Comparison of ENCODE assay signal across 9 cellular contexts in the genomic region with DNA sequence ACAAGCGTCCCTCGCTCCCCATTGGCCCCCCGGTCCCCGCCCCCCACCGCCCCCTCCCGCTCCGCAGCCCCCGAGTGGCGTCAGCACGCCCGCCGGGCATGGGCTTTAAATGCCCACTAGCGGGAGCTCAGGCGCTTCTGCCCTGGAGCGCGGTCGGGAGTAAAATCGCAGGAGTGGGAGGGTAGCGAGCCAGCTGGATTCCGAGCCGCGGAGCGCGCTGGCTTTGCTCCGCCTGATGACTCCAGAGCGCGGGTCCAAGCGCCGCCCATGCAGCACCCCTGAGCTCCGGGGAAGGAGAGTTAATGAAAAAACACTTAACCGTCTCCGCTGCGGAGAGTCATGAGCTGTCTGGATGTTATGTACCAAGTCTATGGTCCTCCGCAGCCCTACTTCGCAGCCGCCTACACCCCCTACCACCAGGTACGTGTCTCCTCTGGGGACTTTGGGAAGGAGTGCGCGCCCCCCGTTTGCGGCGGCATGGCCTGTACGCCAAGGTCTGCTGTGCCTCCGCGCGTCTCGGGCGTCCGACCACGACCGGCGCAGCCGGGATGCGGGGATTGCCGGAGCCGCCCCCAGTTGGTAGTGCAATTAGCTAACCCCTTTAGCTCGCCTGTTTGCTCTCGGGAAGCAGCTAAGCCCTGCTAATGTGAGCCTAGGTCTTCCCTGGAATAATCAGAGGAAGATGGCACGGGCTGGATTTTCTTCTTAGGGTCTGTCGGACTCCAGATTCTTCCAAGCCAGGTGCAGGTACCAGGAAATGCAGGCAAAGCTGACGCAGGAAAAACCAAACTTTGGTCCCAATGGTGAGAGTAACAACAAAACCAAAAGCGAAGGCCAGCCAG. TPM values are rescaled to one million over a fixed set of nuclear protein-coding genes. Genes with fewer than 3 reads are reported as not detected.
A peak's percentile ranks its signal among the peaks of the same experiment; 100 is the strongest.
DNase-seq lines count a peak whose midpoint lies in the region; ATAC-seq lines count a peak whose summit lies in the region.
"Had no signal": no experiment of that assay in that cellular context is flagged by ENCODE, and none has a peak within 500 bp of the region (broad histone marks: within the 10 kb centered on the region; RNA-seq: fewer than 3 reads in every experiment).

A gene with protein sequence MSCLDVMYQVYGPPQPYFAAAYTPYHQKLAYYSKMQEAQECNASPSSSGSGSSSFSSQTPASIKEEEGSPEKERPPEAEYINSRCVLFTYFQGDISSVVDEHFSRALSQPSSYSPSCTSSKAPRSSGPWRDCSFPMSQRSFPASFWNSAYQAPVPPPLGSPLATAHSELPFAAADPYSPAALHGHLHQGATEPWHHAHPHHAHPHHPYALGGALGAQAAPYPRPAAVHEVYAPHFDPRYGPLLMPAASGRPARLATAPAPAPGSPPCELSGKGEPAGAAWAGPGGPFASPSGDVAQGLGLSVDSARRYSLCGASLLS (plus strand): TSS at position 134 of the 842 bp plus-strand sequence. CDS start 206 bp downstream, at position 340.

- no peaks in the 10 kb centered on the region for H3K9me3 ChIP-seq in right cardiac atrium (ENCODE audit: control insufficient read depth, low read length)

- H3K27ac ChIP-seq in right cardiac atrium (ENCODE audit: low read length), result no peak within 1 kb of the TSS
- H3K27ac ChIP-seq in rectal smooth muscle tissue (ENCODE audit: low read depth, low read length), result no peak within 1 kb of the TSS

- intact Hi-C loops in right cardiac atrium (cut with DNase I), result no loop called here

- H3K4me3 Mint-ChIP-seq in activated CD4-positive, alpha-beta T cell treated with anti-CD3 and anti-CD28 coated beads, Interleukin-2, amount 10 ng/mL, durations not matched to agents 7 days and 5 days, result peak within 1 kb of the TSS; percentile 34
- peak within 1 kb of the TSS; percentile 60 for H3K4me3 Mint-ChIP-seq in activated naive CD8-positive, alpha-beta T cell treated with anti-CD3 and anti-CD28 coated beads for 36 hours

- H3K36me3 ChIP-seq in rectal smooth muscle tissue (ENCODE audit: control insufficient read depth, insufficient read depth, low read length), result no peaks in the 10 kb centered on the region

- H3K27ac Mint-ChIP-seq in activated CD4-positive, alpha-beta T cell treated with anti-CD3 and anti-CD28 coated beads, Interleukin-2, amount 10 ng/mL, durations not matched to agents 7 days and 5 days, result no peak within 1 kb of the TSS
- H3K27ac Mint-ChIP-seq in activated naive CD8-positive, alpha-beta T cell treated with anti-CD3 and anti-CD28 coated beads for 36 hours, result no peak within 1 kb of the TSS
- H3K27ac Mint-ChIP-seq: activated naive CD4-positive, alpha-beta T cell treated with anti-CD3 and anti-CD28 coated beads, Interleukin-2, amount 50 U/mL, for 72 hours had no signal

- POLR2A ChIA-PET in activated CD4-positive, alpha-beta T cell treated with anti-CD3 and anti-CD28 coated beads, Interleukin-2, amount 10 ng/mL, durations not matched to agents 7 days and 5 days (lab: Charles Lee), result no interaction called here

- WGBS in right cardiac atrium, result 1% methylated on average over 62 of the region's 62 CpGs

- CTCF ChIA-PET in activated CD4-positive, alpha-beta T cell treated with anti-CD3 and anti-CD28 coated beads, Interleukin-2, amount 10 ng/mL, durations not matched to agents 7 days and 5 days (lab: Charles Lee), result no interaction called here

- DNase-seq in activated CD4-positive, alpha-beta T cell treated with anti-CD3 and anti-CD28 coated beads, Interleukin-2, amount 10 ng/mL, durations not matched to agents 7 days and 5 days, result no peak
- no peak for DNase-seq in activated CD4-positive, alpha-beta T cell treated with anti-CD3 and anti-CD28 coated beads, Interleukin-2, amount 50 U/mL, for 1 hour
- peak; percentile 92 for DNase-seq in HuH-7 (ENCODE audit: low spot score)
- DNase-seq in activated naive CD8-positive, alpha-beta T cell treated with anti-CD3 and anti-CD28 coated beads for 36 hours, result peak; percentile 14
- DNase-seq in right cardiac atrium, result peak; percentile 40 to 78 (median 60)
- DNase-seq in NCI-H2196 treated with DMSO at 0.1 percent for 48 hours (lab: John Stamatoyannopoulos, UW; ENCODE audit: unreplicated experiment), result no peak

- peaks cover 2% of the 10 kb centered on the region for H3K27me3 ChIP-seq in right cardiac atrium (ENCODE audit: control insufficient read depth, insufficient read depth)
- peaks cover 59% of the 10 kb centered on the region for H3K27me3 ChIP-seq in rectal smooth muscle tissue (ENCODE audit: control insufficient read depth, insufficient read depth, low read length)

- H3K4me3 ChIP-seq in right cardiac atrium (ENCODE audit: low read length), result peak within 1 kb of the TSS; percentile 25
- H3K4me3 ChIP-seq in rectal smooth muscle tissue (ENCODE audit: low read length), result peak within 1 kb of the TSS; percentile 62

- ATAC-seq in right cardiac atrium (peak; percentile 76 to 77), GM18861 (IDR thresholded peaks at IDR 0.05; ENCODE audit: unreplicated experiment) (no peak)

- no peak within 1 kb of the TSS for H3K9ac ChIP-seq in rectal smooth muscle tissue (ENCODE audit: low read length)

- peaks cover 15% of the 10 kb centered on the region for H3K4me1 Mint-ChIP-seq in activated CD4-positive, alpha-beta T cell treated with anti-CD3 and anti-CD28 coated beads, Interleukin-2, amount 10 ng/mL, durations not matched to agents 7 days and 5 days
- H3K4me1 Mint-ChIP-seq in activated naive CD8-positive, alpha-beta T cell treated with anti-CD3 and anti-CD28 coated beads for 36 hours, result peaks cover 14% of the 10 kb centered on the region

- H3K36me3 Mint-ChIP-seq in activated CD4-positive, alpha-beta T cell treated with anti-CD3 and anti-CD28 coated beads, Interleukin-2, amount 10 ng/mL, durations not matched to agents 7 days and 5 days (ENCODE audit: low read depth), result no peaks in the 10 kb centered on the region
- no peaks in the 10 kb centered on the region for H3K36me3 Mint-ChIP-seq in activated naive CD8-positive, alpha-beta T cell treated with anti-CD3 and anti-CD28 coated beads for 36 hours

- H3K4me1 ChIP-seq in right cardiac atrium (ENCODE audit: control insufficient read depth, insufficient read depth, low read length), result peaks cover 9% of the 10 kb centered on the region
- H3K4me1 ChIP-seq in rectal smooth muscle tissue (ENCODE audit: control insufficient read depth, insufficient read depth, low read length), result peaks cover 8% of the 10 kb centered on the region

- peaks cover 86% of the 10 kb centered on the region for H3K27me3 Mint-ChIP-seq in activated CD4-positive, alpha-beta T cell treated with anti-CD3 and anti-CD28 coated beads, Interleukin-2, amount 10 ng/mL, durations not matched to agents 7 days and 5 days
- peaks cover 100% of the 10 kb centered on the region for H3K27me3 Mint-ChIP-seq in activated naive CD8-positive, alpha-beta T cell treated with anti-CD3 and anti-CD28 coated beads for 36 hours

- peaks cover 3% of the 10 kb centered on the region for H3K9me3 Mint-ChIP-seq in activated CD4-positive, alpha-beta T cell treated with anti-CD3 and anti-CD28 coated beads, Interleukin-2, amount 10 ng/mL, durations not matched to agents 7 days and 5 days
- H3K9me3 Mint-ChIP-seq in activated naive CD8-positive, alpha-beta T cell treated with anti-CD3 and anti-CD28 coated beads for 36 hours, result no peaks in the 10 kb centered on the region
- H3K9me3 Mint-ChIP-seq: activated naive CD4-positive, alpha-beta T cell treated with anti-CD3 and anti-CD28 coated beads, Interleukin-2, amount 50 U/mL, for 72 hours had no signal

RNA-seq across cellular contexts. Expression of the gene that starts here (rescaled TPM):
- total RNA-seq in activated CD4-positive, alpha-beta T cell treated with anti-CD3 and anti-CD28 coated beads, Interleukin-2, amount 10 ng/mL, durations not matched to agents 7 days and 5 days, result not detected
- not detected for total RNA-seq in activated naive CD8-positive, alpha-beta T cell treated with anti-CD3 and anti-CD28 coated beads for 36 hours
- 10 to 100 TPM in 1 of 4 donors, 1 to 10 TPM in 3; 1.9 to 22.8 (median 3.5) TPM for total RNA-seq in right cardiac atrium
- polyA plus RNA-seq in right cardiac atrium, result 1.8 TPM
- total RNA-seq: activated naive CD4-positive, alpha-beta T cell treated with anti-CD3 and anti-CD28 coated beads, Interleukin-2, amount 50 U/mL, for 72 hours had no signal

Comparison
In these comparisons a context has a peak if more than half of its experiments do, and no peak if none do; other contexts are left out.
1. Peak in DNase-seq in activated naive CD8-positive, alpha-beta T cell treated with anti-CD3 and anti-CD28 coated beads for 36 hours; RNA of the gene not detected or under 1 TPM.
2. DNase-seq: peak in HuH-7 (single experiment) and right cardiac atrium (3 of 3); none in activated CD4-positive, alpha-beta T cell treated with anti-CD3 and anti-CD28 coated beads, Interleukin-2, amount 10 ng/mL, durations not matched to agents 7 days and 5 days (single experiment), activated CD4-positive, alpha-beta T cell treated with anti-CD3 and anti-CD28 coated beads, Interleukin-2, amount 50 U/mL, for 1 hour (single experiment) and NCI-H2196 treated with DMSO at 0.1 percent for 48 hours (single experiment).